In the genomic region with DNA sequence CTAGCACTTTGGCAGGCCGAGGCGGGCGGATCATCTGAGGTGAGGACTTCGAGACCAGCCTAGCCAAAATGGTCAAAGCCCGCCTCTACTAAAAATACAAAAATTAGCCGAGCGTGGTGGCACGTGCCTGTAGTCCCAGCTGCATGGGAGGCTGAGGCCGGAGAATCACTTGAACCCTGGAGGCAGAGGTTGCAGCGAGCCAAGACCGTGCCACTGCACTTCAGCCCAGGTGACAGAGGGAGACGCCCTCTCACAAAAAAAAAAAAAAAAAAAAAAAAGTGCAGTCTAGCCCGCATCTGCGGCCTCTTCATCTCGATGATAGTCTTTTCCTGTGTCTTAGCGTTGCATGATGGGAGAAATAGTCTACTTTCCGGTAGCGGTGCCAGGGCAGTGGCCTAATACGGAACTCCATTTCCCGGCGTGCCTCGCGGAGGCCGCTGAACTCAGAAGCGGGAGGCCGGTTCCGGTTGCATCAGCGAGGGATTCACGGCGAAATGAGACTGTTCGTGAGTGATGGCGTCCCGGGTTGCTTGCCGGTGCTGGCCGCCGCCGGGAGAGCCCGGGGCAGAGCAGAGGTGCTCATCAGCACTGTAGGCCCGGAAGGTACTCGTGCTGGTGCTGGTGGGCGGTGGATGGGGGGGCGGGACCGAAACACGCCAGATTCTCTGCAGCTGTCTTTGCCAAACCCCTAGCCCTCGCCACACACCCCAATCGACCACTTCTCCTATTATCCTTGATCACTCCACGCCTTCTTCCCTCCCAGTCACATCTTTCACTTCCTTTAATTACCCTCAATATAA, we compare ENCODE assay signal across 8 cellular contexts. TPM values are rescaled to one million over a fixed set of nuclear protein-coding genes. Genes with fewer than 3 reads are reported as not detected.
DNase-seq lines count a peak whose midpoint lies in the region; ATAC-seq and TF ChIP-seq lines count a peak whose summit lies in the region.

A gene (plus strand): TSS at position 472 of the 800 bp plus-strand sequence. CDS start 23 bp downstream, at position 495.

- H3F3A ChIP-seq in SK-N-SH (replicated peaks; ENCODE audit: insufficient read depth): peaks cover 9% of the 10 kb centered on the region

- DNase-seq in GM10266 (ENCODE audit: extremely low spot score): peak; percentile 93
- DNase-seq in NCI-H1048 (lab: John Stamatoyannopoulos, UW): peak; percentile 94
- peak; percentile 92 for DNase-seq in SK-N-SH
- DNase-seq in activated naive CD4-positive, alpha-beta T cell treated with anti-CD3 and anti-CD28 coated beads, Interleukin-2, amount 50 U/mL, for 16 hours: peak; percentile 94
- peak; percentile 96 for DNase-seq in globus pallidus (ENCODE audit: low spot score)
- DNase-seq in nucleus accumbens (lab: John Stamatoyannopoulos, UW): peak; percentile 58 to 98 (median 90)
- DNase-seq in suprapubic skin (ENCODE audit: low spot score in 2 of 2): peak; percentile 95 to 96

- peaks cover 30 to 42% of the 10 kb centered on the region in 2 experiments for H3K36me3 ChIP-seq in SK-N-SH (replicated peaks in 1 of 2; ENCODE audit: control insufficient read depth in 1 of 2, insufficient read depth in 2 of 2, low read length in 1 of 2)
- H3K36me3 ChIP-seq in suprapubic skin: peaks cover 36% of the 10 kb centered on the region

- CTCF ChIA-PET in SK-N-SH (lab: Yijun Ruan, JAX): interaction anchor here (0.9 to 6.1 kb wide), 7 partner anchors 14 to 245 kb away, joined by 3 to 28 read pairs (median 5); a partner anchor contains a TSS

- peak within 1 kb of the TSS; percentile 95 for H2AFZ ChIP-seq in SK-N-SH (ENCODE audit: low read depth)

- peaks cover 6 to 9% of the 10 kb centered on the region in 2 experiments; a peak in 3 of 4 replicates for H3K4me1 ChIP-seq in SK-N-SH (ENCODE audit: control insufficient read depth in 1 of 2, insufficient read depth in 2 of 2, low read depth in 1 of 2, low read length in 1 of 2)
- H3K4me1 ChIP-seq in suprapubic skin: peaks cover 17% of the 10 kb centered on the region

- no peak for TF ChIP-seq EP300 in SK-N-SH (IDR thresholded peaks at IDR 0.05; ENCODE audit: borderline replicate concordance in 1 of 2, low read depth in 1 of 2, low read length in 1 of 2)
- no peak for TF ChIP-seq EP300 in suprapubic skin (IDR thresholded peaks at IDR 0.05)

- H3K9ac ChIP-seq in SK-N-SH: peak within 1 kb of the TSS; percentile 94

- 18% methylated on average over 33 of the region's 47 CpGs for WGBS in SK-N-SH (ENCODE audit: low lambda C conversion rate)
- 8% methylated on average over 47 of the region's 47 CpGs for WGBS in suprapubic skin

- H3K9me3 ChIP-seq in SK-N-SH: no peaks in the 10 kb centered on the region
- no peaks in the 10 kb centered on the region for H3K9me3 ChIP-seq in suprapubic skin

- TF ChIP-seq CTCF in GM10266 (IDR thresholded peaks at IDR 0.05; ENCODE audit: control insufficient read depth, insufficient read depth, low read depth, missing control alignments): peak; percentile 35
- TF ChIP-seq CTCF in SK-N-SH (IDR thresholded peaks at IDR 0.05): peak; percentile 32
- no peak for TF ChIP-seq CTCF in suprapubic skin (IDR thresholded peaks at IDR 0.05)

- TF ChIP-seq RAD21 in SK-N-SH (IDR thresholded peaks at IDR 0.05; ENCODE audit: low read length): no peak

- H3K27me3 ChIP-seq in SK-N-SH (ENCODE audit: insufficient read depth) (no peaks in the 10 kb centered on the region), suprapubic skin (no peaks in the 10 kb centered on the region)

- ATAC-seq in HG02588 (IDR thresholded peaks at IDR 0.05; ENCODE audit: unreplicated experiment): peak; percentile 92

- TF ChIP-seq POLR2A in suprapubic skin (IDR thresholded peaks at IDR 0.05): peak in 1 of 2 donors; percentile 59

- peak within 1 kb of the TSS; percentile 73 to 74 for H3K27ac ChIP-seq in SK-N-SH (ENCODE audit: low read depth in 2 of 2, low read length in 1 of 2)
- peak within 1 kb of the TSS; percentile 66 for H3K27ac ChIP-seq in suprapubic skin

- POLR2A ChIA-PET in SK-N-SH (lab: Yijun Ruan, JAX): interaction anchor here (0.6 to 2.1 kb wide), 7 partner anchors 10 to 1528 kb away, joined by 3 to 7 read pairs (median 5); a partner anchor contains a TSS

- H3K9me2 ChIP-seq in SK-N-SH: no peaks in the 10 kb centered on the region

- peak within 1 kb of the TSS; percentile 90 for H3K4me2 ChIP-seq in SK-N-SH

- 0 out of 2 replicates have a peak, but pooled peaks cover 4% of the 10 kb centered on the region for H4K20me1 ChIP-seq in SK-N-SH (ENCODE audit: insufficient read depth)

- peaks cover 38% of the 10 kb centered on the region for H3K79me2 ChIP-seq in SK-N-SH (ENCODE audit: insufficient read depth)

- H3K4me3 ChIP-seq in SK-N-SH (ENCODE audit: low read depth in 2 of 2, low read length in 1 of 2) (peak within 1 kb of the TSS; percentile 77 to 100), suprapubic skin (peak within 1 kb of the TSS; percentile 80)

TF ChIP-seq in SK-N-SH, 30 proteins besides CTCF, POLR2A, EP300 and RAD21 (continues in another document):
- no peak for TF ChIP-seq TEAD4 (IDR thresholded peaks at IDR 0.05; ENCODE audit: borderline replicate concordance, insufficient read depth)
- TF ChIP-seq, protein P1, sequence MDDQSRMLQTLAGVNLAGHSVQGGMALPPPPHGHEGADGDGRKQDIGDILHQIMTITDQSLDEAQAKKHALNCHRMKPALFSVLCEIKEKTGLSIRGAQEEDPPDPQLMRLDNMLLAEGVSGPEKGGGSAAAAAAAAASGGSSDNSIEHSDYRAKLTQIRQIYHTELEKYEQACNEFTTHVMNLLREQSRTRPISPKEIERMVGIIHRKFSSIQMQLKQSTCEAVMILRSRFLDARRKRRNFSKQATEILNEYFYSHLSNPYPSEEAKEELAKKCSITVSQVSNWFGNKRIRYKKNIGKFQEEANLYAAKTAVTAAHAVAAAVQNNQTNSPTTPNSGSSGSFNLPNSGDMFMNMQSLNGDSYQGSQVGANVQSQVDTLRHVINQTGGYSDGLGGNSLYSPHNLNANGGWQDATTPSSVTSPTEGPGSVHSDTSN (IDR thresholded peaks at IDR 0.05): peak; percentile 14; the same call in 1 of the 2 replicates
- TF ChIP-seq MXI1 (IDR thresholded peaks at IDR 0.05; ENCODE audit: low read depth, low read length): peak; percentile 69
- TF ChIP-seq FOXM1 (IDR thresholded peaks at IDR 0.05; ENCODE audit: low read depth): no peak
- TF ChIP-seq, protein P2, sequence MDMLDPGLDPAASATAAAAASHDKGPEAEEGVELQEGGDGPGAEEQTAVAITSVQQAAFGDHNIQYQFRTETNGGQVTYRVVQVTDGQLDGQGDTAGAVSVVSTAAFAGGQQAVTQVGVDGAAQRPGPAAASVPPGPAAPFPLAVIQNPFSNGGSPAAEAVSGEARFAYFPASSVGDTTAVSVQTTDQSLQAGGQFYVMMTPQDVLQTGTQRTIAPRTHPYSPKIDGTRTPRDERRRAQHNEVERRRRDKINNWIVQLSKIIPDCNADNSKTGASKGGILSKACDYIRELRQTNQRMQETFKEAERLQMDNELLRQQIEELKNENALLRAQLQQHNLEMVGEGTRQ (IDR thresholded peaks at IDR 0.05; ENCODE audit: borderline replicate concordance, low read depth, low read length): no peak
- TF ChIP-seq NFIC (IDR thresholded peaks at IDR 0.05; ENCODE audit: borderline replicate concordance): no peak
- no peak for TF ChIP-seq JUND (IDR thresholded peaks at IDR 0.05)
- no peak for TF ChIP-seq EZH2phosphoT487 (IDR thresholded peaks at IDR 0.05; ENCODE audit: borderline replicate concordance, low read depth)
- no peak for TF ChIP-seq MEF2A (IDR thresholded peaks at IDR 0.05; ENCODE audit: borderline replicate concordance, low read depth)
- TF ChIP-seq TCF12 (IDR thresholded peaks at IDR 0.05): peak; percentile 9; the same call in 1 of the 2 replicates
- TF ChIP-seq, protein P3, sequence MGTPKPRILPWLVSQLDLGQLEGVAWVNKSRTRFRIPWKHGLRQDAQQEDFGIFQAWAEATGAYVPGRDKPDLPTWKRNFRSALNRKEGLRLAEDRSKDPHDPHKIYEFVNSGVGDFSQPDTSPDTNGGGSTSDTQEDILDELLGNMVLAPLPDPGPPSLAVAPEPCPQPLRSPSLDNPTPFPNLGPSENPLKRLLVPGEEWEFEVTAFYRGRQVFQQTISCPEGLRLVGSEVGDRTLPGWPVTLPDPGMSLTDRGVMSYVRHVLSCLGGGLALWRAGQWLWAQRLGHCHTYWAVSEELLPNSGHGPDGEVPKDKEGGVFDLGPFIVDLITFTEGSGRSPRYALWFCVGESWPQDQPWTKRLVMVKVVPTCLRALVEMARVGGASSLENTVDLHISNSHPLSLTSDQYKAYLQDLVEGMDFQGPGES (IDR thresholded peaks at IDR 0.05; ENCODE audit: low read depth, low read length): no peak
- TF ChIP-seq, protein P4, sequence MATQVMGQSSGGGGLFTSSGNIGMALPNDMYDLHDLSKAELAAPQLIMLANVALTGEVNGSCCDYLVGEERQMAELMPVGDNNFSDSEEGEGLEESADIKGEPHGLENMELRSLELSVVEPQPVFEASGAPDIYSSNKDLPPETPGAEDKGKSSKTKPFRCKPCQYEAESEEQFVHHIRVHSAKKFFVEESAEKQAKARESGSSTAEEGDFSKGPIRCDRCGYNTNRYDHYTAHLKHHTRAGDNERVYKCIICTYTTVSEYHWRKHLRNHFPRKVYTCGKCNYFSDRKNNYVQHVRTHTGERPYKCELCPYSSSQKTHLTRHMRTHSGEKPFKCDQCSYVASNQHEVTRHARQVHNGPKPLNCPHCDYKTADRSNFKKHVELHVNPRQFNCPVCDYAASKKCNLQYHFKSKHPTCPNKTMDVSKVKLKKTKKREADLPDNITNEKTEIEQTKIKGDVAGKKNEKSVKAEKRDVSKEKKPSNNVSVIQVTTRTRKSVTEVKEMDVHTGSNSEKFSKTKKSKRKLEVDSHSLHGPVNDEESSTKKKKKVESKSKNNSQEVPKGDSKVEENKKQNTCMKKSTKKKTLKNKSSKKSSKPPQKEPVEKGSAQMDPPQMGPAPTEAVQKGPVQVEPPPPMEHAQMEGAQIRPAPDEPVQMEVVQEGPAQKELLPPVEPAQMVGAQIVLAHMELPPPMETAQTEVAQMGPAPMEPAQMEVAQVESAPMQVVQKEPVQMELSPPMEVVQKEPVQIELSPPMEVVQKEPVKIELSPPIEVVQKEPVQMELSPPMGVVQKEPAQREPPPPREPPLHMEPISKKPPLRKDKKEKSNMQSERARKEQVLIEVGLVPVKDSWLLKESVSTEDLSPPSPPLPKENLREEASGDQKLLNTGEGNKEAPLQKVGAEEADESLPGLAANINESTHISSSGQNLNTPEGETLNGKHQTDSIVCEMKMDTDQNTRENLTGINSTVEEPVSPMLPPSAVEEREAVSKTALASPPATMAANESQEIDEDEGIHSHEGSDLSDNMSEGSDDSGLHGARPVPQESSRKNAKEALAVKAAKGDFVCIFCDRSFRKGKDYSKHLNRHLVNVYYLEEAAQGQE (IDR thresholded peaks at IDR 0.05; ENCODE audit: low read depth, low read length): no peak
- peak; percentile 76; the same call in 1 of the 2 replicates for TF ChIP-seq YY1 (IDR thresholded peaks at IDR 0.05; ENCODE audit: low read depth)
- TF ChIP-seq ELF1 (IDR thresholded peaks at IDR 0.05): peak; percentile 83

RNA-seq across cellular contexts. Expression of the gene that starts here (rescaled TPM):
- 158 and 193 TPM in 2 replicates for polyA plus RNA-seq in SK-N-SH (2012; rRNA removed)
- 85.9 and 105 TPM in 2 replicates for polyA plus RNA-seq in SK-N-SH (2012; cell fraction: cytosol; rRNA removed)
- 685 and 718 TPM in 2 replicates for polyA plus RNA-seq in SK-N-SH (2012; cell fraction: nucleus; rRNA removed)
- total RNA-seq in suprapubic skin: 100 to 1,000 TPM in 1 of 4 donors, 10 to 100 TPM in 3; 55.7 to 203 (median 79.7) TPM

Comparison
In these comparisons a context has a peak if more than half of its experiments do, and no peak if none do; other contexts are left out.
1. Peak in every context shown above with its lines: DNase-seq, ATAC-seq, H3K4me3 ChIP-seq and H3K27ac ChIP-seq.
2. CTCF ChIP-seq: peak in GM10266 (single experiment) and SK-N-SH (single experiment); none in suprapubic skin (0 of 2).